ENCODE assay signal across 1 cellular context in genomic region chr6:64254558-64254957, GRCh38.
TF ChIP-seq lines count a peak whose summit lies in the region.

No MANE protein-coding gene starts in this region.

TF ChIP-seq in HepG2, 621 proteins besides CTCF, POLR2A, EP300 and RAD21 (continued from another document and continues in another):
- TF ChIP-seq ZBTB33 (CRISPR knock-in tag; IDR thresholded peaks at IDR 0.05) (no peak), ZNF441 (CRISPR knock-in tag; IDR thresholded peaks at IDR 0.05; ENCODE audit: borderline replicate concordance) (no peak), ZNF83 (CRISPR knock-in tag; IDR thresholded peaks at IDR 0.05; ENCODE audit: borderline replicate concordance) (no peak), HMG20A (CRISPR knock-in tag; IDR thresholded peaks at IDR 0.05; ENCODE audit: borderline replicate concordance) (peak; percentile 64; the same call in 1 of the 2 replicates), REXO4 (CRISPR knock-in tag; IDR thresholded peaks at IDR 0.05; ENCODE audit: borderline replicate concordance) (no peak), JUNB (CRISPR knock-in tag; IDR thresholded peaks at IDR 0.05; ENCODE audit: borderline replicate concordance) (0 out of 2 replicates have a peak, but pooled peaks have one; percentile 30), TOE1 (CRISPR knock-in tag; IDR thresholded peaks at IDR 0.05) (no peak), NCOA2 (CRISPR knock-in tag; IDR thresholded peaks at IDR 0.05) (peak; percentile 30; the same call in 1 of the 2 replicates), ARID5B (CRISPR knock-in tag; IDR thresholded peaks at IDR 0.05) (peak; percentile 74), CBX5 (CRISPR knock-in tag; IDR thresholded peaks at IDR 0.05; ENCODE audit: borderline replicate concordance) (no peak), CERS6 (CRISPR knock-in tag; IDR thresholded peaks at IDR 0.05) (no peak), RBM22 (optimal IDR thresholded peaks at IDR 0.05; ENCODE audit: low read length) (no peak), ZFP91 (CRISPR knock-in tag; IDR thresholded peaks at IDR 0.05; ENCODE audit: borderline replicate concordance) (no peak), ZNF850 (CRISPR knock-in tag; conservative IDR thresholded peaks at IDR 0.05) (no peak), ZNF563 (CRISPR knock-in tag; IDR thresholded peaks at IDR 0.05) (no peak), MBD4 (IDR thresholded peaks at IDR 0.05; ENCODE audit: borderline replicate concordance, low read length) (no peak; the same call in 1 of the 2 replicates), SALL1 (CRISPR knock-in tag; IDR thresholded peaks at IDR 0.05) (no peak), CEBPB (IDR thresholded peaks at IDR 0.05; ENCODE audit: borderline replicate concordance, low read depth, low read length) (no peak), TERF1 (CRISPR knock-in tag; IDR thresholded peaks at IDR 0.05) (no peak), SCMH1 (CRISPR knock-in tag; IDR thresholded peaks at IDR 0.05; ENCODE audit: borderline replicate concordance) (no peak), ZNF326 (CRISPR knock-in tag; IDR thresholded peaks at IDR 0.05; ENCODE audit: borderline replicate concordance) (no peak), ZSCAN31 (CRISPR knock-in tag; IDR thresholded peaks at IDR 0.05; ENCODE audit: low read depth) (no peak), ZNF329 (CRISPR knock-in tag; IDR thresholded peaks at IDR 0.05; ENCODE audit: low read depth) (no peak), ZFX (CRISPR knock-in tag; IDR thresholded peaks at IDR 0.05; ENCODE audit: low read depth) (no peak), ZNF780A (CRISPR knock-in tag; IDR thresholded peaks at IDR 0.05) (no peak), MAX (IDR thresholded peaks at IDR 0.05) (no peak), ZNF484 (CRISPR knock-in tag; IDR thresholded peaks at IDR 0.05; ENCODE audit: borderline replicate concordance, low read depth) (no peak), ZNF747 (CRISPR knock-in tag; IDR thresholded peaks at IDR 0.05; ENCODE audit: borderline replicate concordance) (no peak), CHD4 (IDR thresholded peaks at IDR 0.05; ENCODE audit: borderline replicate concordance, low read length) (no peak), HIVEP1 (CRISPR knock-in tag; IDR thresholded peaks at IDR 0.05) (no peak), PAX8 (CRISPR knock-in tag; IDR thresholded peaks at IDR 0.05; ENCODE audit: borderline replicate concordance) (no peak), THAP11 (CRISPR knock-in tag; IDR thresholded peaks at IDR 0.05) (0 out of 2 replicates have a peak, but pooled peaks have one; percentile 35), CREM (IDR thresholded peaks at IDR 0.05) (no peak), CREM (CRISPR knock-in tag; IDR thresholded peaks at IDR 0.05) (no peak), ZNF652 (CRISPR knock-in tag; IDR thresholded peaks at IDR 0.05; ENCODE audit: borderline replicate concordance, low read depth) (no peak)
- TF ChIP-seq, protein P1, sequence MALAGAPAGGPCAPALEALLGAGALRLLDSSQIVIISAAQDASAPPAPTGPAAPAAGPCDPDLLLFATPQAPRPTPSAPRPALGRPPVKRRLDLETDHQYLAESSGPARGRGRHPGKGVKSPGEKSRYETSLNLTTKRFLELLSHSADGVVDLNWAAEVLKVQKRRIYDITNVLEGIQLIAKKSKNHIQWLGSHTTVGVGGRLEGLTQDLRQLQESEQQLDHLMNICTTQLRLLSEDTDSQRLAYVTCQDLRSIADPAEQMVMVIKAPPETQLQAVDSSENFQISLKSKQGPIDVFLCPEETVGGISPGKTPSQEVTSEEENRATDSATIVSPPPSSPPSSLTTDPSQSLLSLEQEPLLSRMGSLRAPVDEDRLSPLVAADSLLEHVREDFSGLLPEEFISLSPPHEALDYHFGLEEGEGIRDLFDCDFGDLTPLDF (CRISPR knock-in tag; IDR thresholded peaks at IDR 0.05): no peak
- TF ChIP-seq, protein P2, sequence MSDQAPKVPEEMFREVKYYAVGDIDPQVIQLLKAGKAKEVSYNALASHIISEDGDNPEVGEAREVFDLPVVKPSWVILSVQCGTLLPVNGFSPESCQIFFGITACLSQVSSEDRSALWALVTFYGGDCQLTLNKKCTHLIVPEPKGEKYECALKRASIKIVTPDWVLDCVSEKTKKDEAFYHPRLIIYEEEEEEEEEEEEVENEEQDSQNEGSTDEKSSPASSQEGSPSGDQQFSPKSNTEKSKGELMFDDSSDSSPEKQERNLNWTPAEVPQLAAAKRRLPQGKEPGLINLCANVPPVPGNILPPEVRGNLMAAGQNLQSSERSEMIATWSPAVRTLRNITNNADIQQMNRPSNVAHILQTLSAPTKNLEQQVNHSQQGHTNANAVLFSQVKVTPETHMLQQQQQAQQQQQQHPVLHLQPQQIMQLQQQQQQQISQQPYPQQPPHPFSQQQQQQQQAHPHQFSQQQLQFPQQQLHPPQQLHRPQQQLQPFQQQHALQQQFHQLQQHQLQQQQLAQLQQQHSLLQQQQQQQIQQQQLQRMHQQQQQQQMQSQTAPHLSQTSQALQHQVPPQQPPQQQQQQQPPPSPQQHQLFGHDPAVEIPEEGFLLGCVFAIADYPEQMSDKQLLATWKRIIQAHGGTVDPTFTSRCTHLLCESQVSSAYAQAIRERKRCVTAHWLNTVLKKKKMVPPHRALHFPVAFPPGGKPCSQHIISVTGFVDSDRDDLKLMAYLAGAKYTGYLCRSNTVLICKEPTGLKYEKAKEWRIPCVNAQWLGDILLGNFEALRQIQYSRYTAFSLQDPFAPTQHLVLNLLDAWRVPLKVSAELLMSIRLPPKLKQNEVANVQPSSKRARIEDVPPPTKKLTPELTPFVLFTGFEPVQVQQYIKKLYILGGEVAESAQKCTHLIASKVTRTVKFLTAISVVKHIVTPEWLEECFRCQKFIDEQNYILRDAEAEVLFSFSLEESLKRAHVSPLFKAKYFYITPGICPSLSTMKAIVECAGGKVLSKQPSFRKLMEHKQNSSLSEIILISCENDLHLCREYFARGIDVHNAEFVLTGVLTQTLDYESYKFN (CRISPR knock-in tag; conservative IDR thresholded peaks at IDR 0.05): peak; percentile 32; the same call in 1 of the 2 replicates
- TF ChIP-seq, protein P3, sequence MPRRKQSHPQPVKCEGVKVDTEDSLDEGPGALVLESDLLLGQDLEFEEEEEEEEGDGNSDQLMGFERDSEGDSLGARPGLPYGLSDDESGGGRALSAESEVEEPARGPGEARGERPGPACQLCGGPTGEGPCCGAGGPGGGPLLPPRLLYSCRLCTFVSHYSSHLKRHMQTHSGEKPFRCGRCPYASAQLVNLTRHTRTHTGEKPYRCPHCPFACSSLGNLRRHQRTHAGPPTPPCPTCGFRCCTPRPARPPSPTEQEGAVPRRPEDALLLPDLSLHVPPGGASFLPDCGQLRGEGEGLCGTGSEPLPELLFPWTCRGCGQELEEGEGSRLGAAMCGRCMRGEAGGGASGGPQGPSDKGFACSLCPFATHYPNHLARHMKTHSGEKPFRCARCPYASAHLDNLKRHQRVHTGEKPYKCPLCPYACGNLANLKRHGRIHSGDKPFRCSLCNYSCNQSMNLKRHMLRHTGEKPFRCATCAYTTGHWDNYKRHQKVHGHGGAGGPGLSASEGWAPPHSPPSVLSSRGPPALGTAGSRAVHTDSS (CRISPR knock-in tag; conservative IDR thresholded peaks at IDR 0.05): no peak
- TF ChIP-seq, protein P4, sequence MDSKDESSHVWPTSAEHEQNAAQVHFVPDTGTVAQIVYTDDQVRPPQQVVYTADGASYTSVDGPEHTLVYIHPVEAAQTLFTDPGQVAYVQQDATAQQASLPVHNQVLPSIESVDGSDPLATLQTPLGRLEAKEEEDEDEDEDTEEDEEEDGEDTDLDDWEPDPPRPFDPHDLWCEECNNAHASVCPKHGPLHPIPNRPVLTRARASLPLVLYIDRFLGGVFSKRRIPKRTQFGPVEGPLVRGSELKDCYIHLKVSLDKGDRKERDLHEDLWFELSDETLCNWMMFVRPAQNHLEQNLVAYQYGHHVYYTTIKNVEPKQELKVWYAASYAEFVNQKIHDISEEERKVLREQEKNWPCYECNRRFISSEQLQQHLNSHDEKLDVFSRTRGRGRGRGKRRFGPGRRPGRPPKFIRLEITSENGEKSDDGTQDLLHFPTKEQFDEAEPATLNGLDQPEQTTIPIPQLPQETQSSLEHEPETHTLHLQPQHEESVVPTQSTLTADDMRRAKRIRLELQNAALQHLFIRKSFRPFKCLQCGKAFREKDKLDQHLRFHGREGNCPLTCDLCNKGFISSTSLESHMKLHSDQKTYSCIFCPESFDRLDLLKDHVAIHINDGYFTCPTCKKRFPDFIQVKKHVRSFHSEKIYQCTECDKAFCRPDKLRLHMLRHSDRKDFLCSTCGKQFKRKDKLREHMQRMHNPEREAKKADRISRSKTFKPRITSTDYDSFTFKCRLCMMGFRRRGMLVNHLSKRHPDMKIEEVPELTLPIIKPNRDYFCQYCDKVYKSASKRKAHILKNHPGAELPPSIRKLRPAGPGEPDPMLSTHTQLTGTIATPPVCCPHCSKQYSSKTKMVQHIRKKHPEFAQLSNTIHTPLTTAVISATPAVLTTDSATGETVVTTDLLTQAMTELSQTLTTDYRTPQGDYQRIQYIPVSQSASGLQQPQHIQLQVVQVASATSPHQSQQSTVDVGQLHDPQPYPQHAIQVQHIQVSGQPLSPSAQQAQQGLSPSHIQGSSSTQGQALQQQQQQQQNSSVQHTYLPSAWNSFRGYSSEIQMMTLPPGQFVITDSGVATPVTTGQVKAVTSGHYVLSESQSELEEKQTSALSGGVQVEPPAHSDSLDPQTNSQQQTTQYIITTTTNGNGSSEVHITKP (CRISPR knock-in tag; IDR thresholded peaks at IDR 0.05; ENCODE audit: low read depth): no peak
